8 cellular contexts compared by ENCODE assay signal in the genomic region with DNA sequence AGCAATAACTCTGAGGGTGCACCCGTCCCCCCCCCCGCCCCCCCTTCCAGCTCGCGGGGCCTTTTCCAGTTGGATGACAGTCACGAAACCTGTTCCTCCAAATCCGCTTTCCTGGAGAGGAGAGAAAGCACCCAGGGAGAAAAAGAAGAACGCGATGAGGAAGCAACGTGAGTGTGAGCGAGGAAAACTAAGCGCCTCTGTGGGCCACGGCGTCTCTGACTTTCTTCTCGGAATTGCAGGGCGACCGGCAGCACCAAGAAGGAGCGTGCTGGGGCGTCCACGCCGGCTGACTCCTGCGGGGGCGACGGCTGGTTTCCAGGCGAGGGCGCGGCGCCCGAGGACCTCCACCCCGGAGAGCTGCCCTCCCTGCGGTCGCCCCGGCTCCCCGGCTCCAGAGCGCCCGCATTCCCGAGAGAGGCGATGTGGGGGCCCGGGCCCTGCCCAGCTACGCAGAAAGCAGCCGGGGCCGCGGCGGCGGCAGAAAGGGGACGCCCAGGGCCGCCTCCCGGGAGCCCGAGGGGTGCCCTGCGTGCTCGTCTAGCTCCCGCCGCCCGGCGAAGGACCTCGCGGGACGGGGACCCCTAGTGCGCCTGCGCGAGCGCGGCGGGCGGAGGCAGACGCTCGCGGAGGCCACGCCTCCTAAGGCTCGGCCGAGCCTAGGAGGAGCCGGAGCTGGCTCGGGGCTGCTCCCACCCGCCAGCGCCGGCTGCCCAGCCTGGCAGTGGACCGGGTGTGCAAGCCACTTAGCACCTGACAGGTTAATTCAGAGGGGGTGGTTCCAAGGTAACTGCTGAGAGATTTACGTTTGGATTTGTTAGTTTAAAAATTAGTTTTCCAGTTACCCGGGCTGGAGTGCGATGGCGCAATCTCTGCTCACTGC. TPM values are rescaled to one million over a fixed set of nuclear protein-coding genes. Genes with fewer than 3 reads are reported as not detected.
DNase-seq lines count a peak whose midpoint lies in the region; ATAC-seq, FAIRE-seq and TF ChIP-seq lines count a peak whose summit lies in the region.

No MANE protein-coding gene starts in this region.

- H3K9me3 ChIP-seq in OCI-LY7 (ENCODE audit: low read length) (no peaks in the 10 kb centered on the region), mucosa of stomach (ENCODE audit: control insufficient read depth, low read length) (no peaks in the 10 kb centered on the region)

- H3K27me3 ChIP-seq in mucosa of stomach (ENCODE audit: control insufficient read depth, insufficient read depth, low read length), result peaks cover 64% of the 10 kb centered on the region

- TF ChIP-seq CTCF in D721Med (IDR thresholded peaks at IDR 0.05; ENCODE audit: insufficient read depth, missing control alignments), result no peak
- no peak for TF ChIP-seq CTCF in OCI-LY7 (conservative IDR thresholded peaks at IDR 0.05; ENCODE audit: low read length)

- H2AFZ ChIP-seq in OCI-LY7 (ENCODE audit: low read length), result peak overlapping the region; percentile 97

- DNase-seq in D721Med (ENCODE audit: insufficient read length, low spot score) (peak; percentile 97), OCI-LY7 (ENCODE audit: low spot score) (peak; percentile 93), activated T-cell treated with anti-CD3 and anti-CD28 coated beads for 48 hours (ENCODE audit: low read depth) (peak; percentile 89), erythroblast (lab: John Stamatoyannopoulos, UW) (peak; percentile 91 to 95)
- peak; percentile 49 to 69 for DNase-seq in stimulated activated CD8-positive, alpha-beta memory T cell treated with anti-CD3 and anti-CD28 coated beads, Interleukin-4, amount 100 ng/mL, for 4 hours (ENCODE audit: low read depth in 2 of 2, low spot score in 1 of 2)

- no peak for FAIRE-seq in D721Med (lab: Jason Lieb, UNC)

- no peak overlapping the region for H3K27ac Mint-ChIP-seq in IgD-negative memory B cell

- H3K4me3 ChIP-seq in OCI-LY7 (ENCODE audit: low read depth, low read length, poor library complexity, severe bottlenecking) (peak overlapping the region; percentile 80), mucosa of stomach (ENCODE audit: low read length) (no peak overlapping the region)

- no TSS peak for BruUV-seq in OCI-LY7 (replicated peaks; lab: Mats Ljungman, UMichigan)

- no peak overlapping the region for H3K27ac ChIP-seq in OCI-LY7 (ENCODE audit: low read depth, low read length, poor library complexity, severe bottlenecking)

- peak; percentile 94 for ATAC-seq in GM21529 (IDR thresholded peaks at IDR 0.05; ENCODE audit: unreplicated experiment)

- peak overlapping the region; percentile 41 to 92 (median 78) for H3K4me3 Mint-ChIP-seq in IgD-negative memory B cell

- POLR2A ChIA-PET in OCI-LY7 (lab: Charles Lee), result interaction anchor here (0.6 to 1.8 kb wide), 9 partner anchors 8 to 577 kb away, joined by 3 to 7 read pairs (median 4); partner anchors contain the start of genes EIF4A2 and RFC4

- H3K9ac ChIP-seq in mucosa of stomach (ENCODE audit: low read length), result peak overlapping the region; percentile 50

- peaks cover 34% of the 10 kb centered on the region for H3K27me3 Mint-ChIP-seq in IgD-negative memory B cell

- H3K4me2 ChIP-seq in OCI-LY7 (ENCODE audit: low read length), result peak overlapping the region; percentile 100

- CTCF ChIA-PET in OCI-LY7 (lab: Charles Lee; ENCODE audit: unreplicated experiment), result interaction anchor here (0.5 kb wide), 1 partner anchor 940 kb away, joined by 4 read pairs; no protein-coding TSS in a partner anchor

- H3K79me2 ChIP-seq in OCI-LY7 (ENCODE audit: insufficient read depth, low read depth, low read length), result no peaks in the 10 kb centered on the region

- peaks cover 0 to 16% (median 10%) of the 10 kb centered on the region in 3 donors for H3K4me1 Mint-ChIP-seq in IgD-negative memory B cell

- peaks cover 2% of the 10 kb centered on the region for H3K36me3 Mint-ChIP-seq in IgD-negative memory B cell

- H3K4me1 ChIP-seq in OCI-LY7 (ENCODE audit: insufficient read depth, low read length, poor library complexity, severe bottlenecking), result peaks cover 20% of the 10 kb centered on the region
- peaks cover 18% of the 10 kb centered on the region for H3K4me1 ChIP-seq in mucosa of stomach (ENCODE audit: control insufficient read depth, insufficient read depth, low read length)

- no peaks in the 10 kb centered on the region for H3K36me3 ChIP-seq in OCI-LY7 (ENCODE audit: insufficient read depth, low read length)
- no peaks in the 10 kb centered on the region for H3K36me3 ChIP-seq in mucosa of stomach (ENCODE audit: control insufficient read depth, insufficient read depth, low read length)

- no peaks in the 10 kb centered on the region for H3K9me2 ChIP-seq in OCI-LY7 (ENCODE audit: insufficient read depth, low read length)

- H4K20me1 ChIP-seq in OCI-LY7 (ENCODE audit: insufficient read depth, low read length), result no peaks in the 10 kb centered on the region

- peak; percentile 75 for TF ChIP-seq POLR2A in erythroblast (IDR thresholded peaks at IDR 0.05; ENCODE audit: low read length)

- H3K9me3 Mint-ChIP-seq in IgD-negative memory B cell, result peaks cover 0 to 2% (median 0%) of the 10 kb centered on the region in 3 donors

- intact Hi-C loops in OCI-LY7 (cut with micrococcal nuclease; ENCODE audit: unreplicated experiment), result no loop called here

RNA-seq across cellular contexts. Expression of gene ADIPOQ, which starts 15.3 kb away (rescaled TPM):
- polyA plus RNA-seq in IgD-negative memory B cell, result not detected
- not detected in 2 replicates for total RNA-seq in OCI-LY7 (2014; rRNA removed; shearing (Covaris generic))
- not detected in 2 replicates for total RNA-seq in OCI-LY7 (2022)

RNA-seq across cellular contexts. Expression of gene RFC4, which starts 20.9 kb away (rescaled TPM):
- 25.0 TPM for polyA plus RNA-seq in IgD-negative memory B cell
- 114 and 137 TPM in 2 replicates for total RNA-seq in OCI-LY7 (2014; rRNA removed; shearing (Covaris generic))
- total RNA-seq in OCI-LY7 (2022), result 118 and 126 TPM in 2 replicates

RNA-seq across cellular contexts. Expression of gene EIF4A2, which starts 43.8 kb away (rescaled TPM):
- polyA plus RNA-seq in IgD-negative memory B cell, result 220 TPM
- total RNA-seq in OCI-LY7 (2014; rRNA removed; shearing (Covaris generic)), result 506 and 596 TPM in 2 replicates
- 425 and 437 TPM in 2 replicates for total RNA-seq in OCI-LY7 (2022)
